In the genomic region with DNA sequence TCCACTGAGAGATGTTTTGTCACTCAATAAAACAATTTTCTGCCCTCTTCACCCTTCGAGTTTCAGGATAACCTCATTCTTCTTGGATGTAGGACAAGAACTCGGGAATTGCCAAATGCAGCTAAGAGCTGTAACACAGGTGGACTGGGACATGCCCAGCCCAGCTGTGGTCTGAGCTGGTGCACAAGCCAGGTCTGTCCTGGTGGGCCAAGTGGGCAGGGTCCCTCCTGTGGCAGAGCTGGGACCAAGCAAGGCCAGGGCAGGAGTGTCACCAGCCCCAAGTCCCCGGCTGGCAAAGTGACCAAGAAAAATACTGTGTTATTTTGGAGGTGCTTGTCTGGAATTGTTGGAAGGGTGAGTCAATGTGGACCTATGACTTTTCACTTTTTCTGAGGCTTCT, we compare ENCODE assay signal across 1 cellular context.
TF ChIP-seq lines count a peak whose summit lies in the region.

No MANE protein-coding gene starts in this region.

TF ChIP-seq in H1, 55 proteins besides CTCF, POLR2A, EP300 and RAD21:
- TF ChIP-seq ASH2L (IDR thresholded peaks at IDR 0.05; ENCODE audit: low read length) (no peak), SUZ12 (IDR thresholded peaks at IDR 0.05; ENCODE audit: low read length) (no peak), SIRT6 (IDR thresholded peaks at IDR 0.05; ENCODE audit: low read length) (no peak), BCL11A (IDR thresholded peaks at IDR 0.05; ENCODE audit: low read depth in 2 of 2, low read length in 2 of 2) (no peak), SRF (IDR thresholded peaks at IDR 0.05; ENCODE audit: low read depth, low read length) (no peak), HDAC6 (IDR thresholded peaks at IDR 0.05; ENCODE audit: low read depth, low read length) (no peak), GABPA (IDR thresholded peaks at IDR 0.05; ENCODE audit: borderline replicate concordance, insufficient read depth, low read length) (no peak), POU5F1 (IDR thresholded peaks at IDR 0.05; ENCODE audit: low read depth, low read length) (no peak), HDAC2 (IDR thresholded peaks at IDR 0.05; ENCODE audit: borderline replicate concordance in 1 of 2, low read depth in 2 of 2, low read length in 2 of 2) (no peak), NANOG (IDR thresholded peaks at IDR 0.05; ENCODE audit: insufficient read depth, low read depth, low read length, poor library complexity, severe bottlenecking) (no peak), RBBP5 (IDR thresholded peaks at IDR 0.05; ENCODE audit: borderline replicate concordance, low read depth, low read length) (no peak), CHD2 (IDR thresholded peaks at IDR 0.05; ENCODE audit: low read length) (no peak), RXRA (IDR thresholded peaks at IDR 0.05; ENCODE audit: insufficient read depth, low read depth, low read length) (no peak), TAF7 (optimal IDR thresholded peaks at IDR 0.05; ENCODE audit: borderline replicate concordance, low read depth, low read length) (no peak), TCF12 (IDR thresholded peaks at IDR 0.05; ENCODE audit: low read depth, low read length) (no peak), KDM1A (IDR thresholded peaks at IDR 0.05; ENCODE audit: borderline replicate concordance, low read length) (no peak)
- TF ChIP-seq, protein P1, sequence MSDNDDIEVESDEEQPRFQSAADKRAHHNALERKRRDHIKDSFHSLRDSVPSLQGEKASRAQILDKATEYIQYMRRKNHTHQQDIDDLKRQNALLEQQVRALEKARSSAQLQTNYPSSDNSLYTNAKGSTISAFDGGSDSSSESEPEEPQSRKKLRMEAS (IDR thresholded peaks at IDR 0.05), result no peak
